Comparison of ENCODE assay signal across 25 cellular contexts in the genomic region with DNA sequence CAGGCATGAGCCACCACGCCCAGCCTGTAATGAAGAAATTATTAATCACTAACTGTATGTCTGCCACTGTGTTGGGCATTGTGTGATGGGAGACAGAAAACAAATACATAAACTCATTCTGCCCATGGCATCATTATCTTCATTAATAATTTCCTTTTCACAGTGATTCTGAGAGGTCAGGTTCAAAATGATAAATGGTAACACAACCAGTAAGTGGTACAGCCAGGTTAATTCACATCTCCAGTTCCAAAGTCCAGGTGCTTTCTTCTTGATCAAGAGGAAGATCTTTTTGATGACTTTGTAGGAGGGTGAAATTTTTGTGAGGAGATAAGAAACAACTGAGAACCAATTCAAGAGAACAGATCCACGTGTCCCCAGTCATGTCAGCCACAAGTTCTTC.
"Had no signal": no experiment of that assay in that cellular context is flagged by ENCODE, and none has a peak within 500 bp of the region (broad histone marks: within the 10 kb centered on the region; RNA-seq: fewer than 3 reads in every experiment).

No MANE protein-coding gene starts in this region.

- H3K4me1 Mint-ChIP-seq: endodermal cell, nephron, WTC11 had no signal

- H3K4me1 ChIP-seq: body of pancreas, esophagus squamous epithelium, gastrocnemius medialis, left ventricle myocardium inferior, pancreas, psoas muscle, right atrium auricular region, transverse colon, uterus had no signal

- FAIRE-seq: pancreas had no signal

- DNase-seq: activated CD4-positive, alpha-beta T cell treated with anti-CD3 and anti-CD28 coated beads for 48 hours; activated CD8-positive, alpha-beta memory T cell treated with anti-CD3 and anti-CD28 coated beads for 24 hours; anterior cingulate cortex; body of pancreas; cortex of kidney; endodermal cell; esophagus squamous epithelium; gastrocnemius medialis; hippocampal formation; left ventricle myocardium inferior; mammary epithelial cell; midbrain; pancreas; psoas muscle; stimulated activated CD4-positive, alpha-beta T cell treated with anti-CD3 and anti-CD28 coated beads, Interleukin-12 subunit alpha, Interleukin-12 subunit beta, amount 100 ng/mL, for 4 hours; stimulated activated CD4-positive, alpha-beta T cell treated with anti-CD3 and anti-CD28 coated beads, Interleukin-4, amount 100 ng/mL, for 4 hours; T-cell; T1000; transverse colon; uterus had no signal

- H3K27ac ChIP-seq: body of pancreas, cardiac muscle cell, esophagus squamous epithelium, gastrocnemius medialis, left ventricle myocardium inferior, neutrophil, pancreas, psoas muscle, right atrium auricular region, transverse colon, uterus had no signal

- H3K9me3 Mint-ChIP-seq: nephron, T-cell, WTC11 had no signal

- H3K27me3 ChIP-seq: body of pancreas, cardiac muscle cell, esophagus squamous epithelium, gastrocnemius medialis, neutrophil, pancreas, right atrium auricular region, transverse colon, uterus had no signal

- H3K27me3 Mint-ChIP-seq: T-cell had no signal

- H3K9me3 ChIP-seq: body of pancreas, esophagus squamous epithelium, gastrocnemius medialis, left ventricle myocardium inferior, neutrophil, pancreas, psoas muscle, right atrium auricular region, transverse colon, uterus had no signal

- H3K4me3 Mint-ChIP-seq: endodermal cell, nephron, T-cell, WTC11 had no signal

- H3K4me3 ChIP-seq: body of pancreas, cardiac muscle cell, esophagus squamous epithelium, gastrocnemius medialis, left ventricle myocardium inferior, pancreas, psoas muscle, right atrium auricular region, transverse colon, uterus had no signal

- H3K36me3 ChIP-seq: cardiac muscle cell, esophagus squamous epithelium, gastrocnemius medialis, left ventricle myocardium inferior, pancreas, right atrium auricular region, transverse colon, uterus had no signal

- ATAC-seq: body of pancreas, gastrocnemius medialis, pancreas, psoas muscle, T-cell, WTC11 had no signal

- H3K27ac Mint-ChIP-seq: endodermal cell, nephron had no signal
